In genomic region chr10:124648738-124649137, GRCh38 we compare ENCODE assay signal across 8 cellular contexts.
DNase-seq lines count a peak whose midpoint lies in the region; ATAC-seq and TF ChIP-seq lines count a peak whose summit lies in the region.

No MANE protein-coding gene starts in this region.

- H3K4me3 Mint-ChIP-seq in naive B cell = peak overlapping the region in 7 of 8 donors; percentile 73 to 90 (median 87)

- peak overlapping the region; percentile 18 for H3K4me3 ChIP-seq in thymus (ENCODE audit: low read length)

- no peak for TF ChIP-seq CTCF in GM13977 (IDR thresholded peaks at IDR 0.05; ENCODE audit: extremely low read depth, insufficient read depth, missing control alignments)

- peak overlapping the region in 5 of 6 donors; percentile 72 to 99 (median 94) for H3K27ac Mint-ChIP-seq in naive B cell

- WGBS in thymus = 3% methylated on average over 9 of the region's 9 CpGs

- H3K36me3 Mint-ChIP-seq in naive B cell = no peaks in the 10 kb centered on the region

- peaks cover 0 to 2% (median 0%) of the 10 kb centered on the region in 7 donors for H3K9me3 Mint-ChIP-seq in naive B cell

- H3K36me3 ChIP-seq in thymus (ENCODE audit: control insufficient read depth, insufficient read depth) = peaks cover 13% of the 10 kb centered on the region

- H3K4me1 ChIP-seq in thymus (ENCODE audit: control insufficient read depth, insufficient read depth, low read length) = peaks cover 92% of the 10 kb centered on the region

- no peaks in the 10 kb centered on the region for H3K27me3 Mint-ChIP-seq in naive B cell

- no peaks in the 10 kb centered on the region for H3K27me3 ChIP-seq in thymus (ENCODE audit: control insufficient read depth, insufficient read depth)

- ATAC-seq in naive B cell (ENCODE audit: low read depth in 2 of 2) (no peak), HG02938 (IDR thresholded peaks at IDR 0.05; ENCODE audit: unreplicated experiment) (no peak), GM21526 (IDR thresholded peaks at IDR 0.05; ENCODE audit: low FRiP score, unreplicated experiment) (no peak)

- no peaks in the 10 kb centered on the region for H3K9me3 ChIP-seq in thymus (ENCODE audit: control insufficient read depth)

- peaks cover 81 to 99% (median 99%) of the 10 kb centered on the region in 3 donors for H3K4me1 Mint-ChIP-seq in naive B cell

- in situ Hi-C loops in GM13977 (cut with MboI; ENCODE audit: low pct_unique_long_range_greater_than_20kb, low sequenced_read_pairs, unreplicated experiment) = no loop called here

- DNase-seq in GM13977 (ENCODE audit: low spot score) (peak; percentile 61), NCI-H2227 treated with DMSO at 0.1 percent for 48 hours (lab: John Stamatoyannopoulos, UW) (peak; percentile 16), epidermal melanocyte (ENCODE audit: insufficient read length, low spot score) (peak; percentile 84), naive B cell (no peak)
- DNase-seq in activated CD8-positive, alpha-beta memory T cell treated with anti-CD3 and anti-CD28 coated beads, Interleukin-2, amount 50 U/mL, for 48 hours = peak; percentile 72

- peak overlapping the region; percentile 95 for H3K27ac ChIP-seq in thymus (ENCODE audit: low read depth)
